16 cellular contexts compared by ENCODE assay signal in the genomic region with DNA sequence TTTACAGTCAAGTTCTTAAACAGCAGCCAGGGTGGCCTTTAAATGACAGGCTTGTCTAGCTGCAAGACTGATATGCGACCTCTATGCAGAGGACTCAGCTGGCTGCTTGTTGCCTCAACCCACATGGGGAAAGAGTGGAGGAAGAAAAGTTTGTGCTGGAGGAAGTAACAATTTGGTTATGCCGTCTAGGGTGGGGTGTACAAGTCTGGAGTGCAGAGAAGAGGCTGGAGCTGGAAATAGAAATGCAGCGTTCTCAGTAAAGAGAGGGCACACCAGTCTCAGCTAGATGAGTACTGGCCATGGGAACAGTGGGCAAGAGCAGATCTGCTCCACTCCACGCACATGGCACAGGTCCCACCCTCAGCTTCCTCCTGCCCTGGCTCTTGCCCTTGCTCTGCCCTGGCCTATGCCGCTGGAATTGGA. TPM values are rescaled to one million over a fixed set of nuclear protein-coding genes. Genes with fewer than 3 reads are reported as not detected.
DNase-seq lines count a peak whose midpoint lies in the region; ATAC-seq and TF ChIP-seq lines count a peak whose summit lies in the region.
"Had no signal": no experiment of that assay in that cellular context is flagged by ENCODE, and none has a peak within 500 bp of the region (broad histone marks: within the 10 kb centered on the region; RNA-seq: fewer than 3 reads in every experiment).

No MANE protein-coding gene starts in this region.

- H3K9me3 ChIP-seq in Karpas-422 (ENCODE audit: low read length) (no peaks in the 10 kb centered on the region), heart right ventricle (no peaks in the 10 kb centered on the region)
- H3K9me3 ChIP-seq: ovary, thoracic aorta had no signal

- no peak for TF ChIP-seq CTCF in heart right ventricle (IDR thresholded peaks at IDR 0.05)
- TF ChIP-seq CTCF in omental fat pad (IDR thresholded peaks at IDR 0.05) = no peak

- no peaks in the 10 kb centered on the region for H4K20me1 ChIP-seq in Karpas-422 (ENCODE audit: insufficient read depth, low read depth, low read length)

- 61 to 63% methylated on average over 5 of the region's 5 CpGs for WGBS in heart right ventricle, 2 donors

- H3K9me3 Mint-ChIP-seq in activated CD8-positive, alpha-beta memory T cell treated with anti-CD3 and anti-CD28 coated beads, Interleukin-2, amount 10 ng/mL, durations not matched to agents 7 days and 5 days (ENCODE audit: low read depth) = no peaks in the 10 kb centered on the region

- CTCF ChIA-PET in activated CD8-positive, alpha-beta memory T cell treated with anti-CD3 and anti-CD28 coated beads, Interleukin-2, amount 10 ng/mL, durations not matched to agents 7 days and 5 days (lab: Charles Lee) = interaction anchor here (1.1 to 4.4 kb wide), 8 partner anchors 9 to 124 kb away, joined by 3 to 35 read pairs (median 4); partner anchors contain the start of genes FES and HDDC3

- H3K27ac Mint-ChIP-seq in activated CD8-positive, alpha-beta memory T cell treated with anti-CD3 and anti-CD28 coated beads, Interleukin-2, amount 10 ng/mL, durations not matched to agents 7 days and 5 days = peak overlapping the region; percentile 88

- H3K4me1 ChIP-seq in Karpas-422 (ENCODE audit: low read length) = peaks cover 56% of the 10 kb centered on the region
- H3K4me1 ChIP-seq in heart right ventricle = peaks cover 0 to 40% (median 0%) of the 10 kb centered on the region in 9 donors

- no peaks in the 10 kb centered on the region for H3K79me2 ChIP-seq in Karpas-422 (ENCODE audit: low read length)

- peaks cover 69% of the 10 kb centered on the region for H3K36me3 Mint-ChIP-seq in activated CD8-positive, alpha-beta memory T cell treated with anti-CD3 and anti-CD28 coated beads, Interleukin-2, amount 10 ng/mL, durations not matched to agents 7 days and 5 days

- H3K9me2 ChIP-seq in Karpas-422 (replicated peaks; ENCODE audit: insufficient read depth, low read length) = no peaks in the 10 kb centered on the region

- no peak overlapping the region for H2AFZ ChIP-seq in Karpas-422 (ENCODE audit: low read length)

- H3K27me3 Mint-ChIP-seq in activated CD8-positive, alpha-beta memory T cell treated with anti-CD3 and anti-CD28 coated beads, Interleukin-2, amount 10 ng/mL, durations not matched to agents 7 days and 5 days = no peaks in the 10 kb centered on the region

- peak overlapping the region; percentile 87 for H3K27ac ChIP-seq in Karpas-422 (ENCODE audit: low read length)
- peak overlapping the region in 1 of 10 donors; percentile 68 for H3K27ac ChIP-seq in heart right ventricle
- H3K27ac ChIP-seq: ovary, thoracic aorta had no signal

- H3K27me3 ChIP-seq in Karpas-422 (ENCODE audit: low read length) (no peaks in the 10 kb centered on the region), heart right ventricle (no peaks in the 10 kb centered on the region)
- H3K27me3 ChIP-seq: ovary had no signal

- H3K4me3 ChIP-seq in Karpas-422 (ENCODE audit: low read length) (peak overlapping the region; percentile 30; the same call in 1 of the 2 replicates), heart right ventricle (peak overlapping the region in 1 of 10 donors; percentile 17)
- H3K4me3 ChIP-seq: ovary, thoracic aorta had no signal

- H3K4me2 ChIP-seq in Karpas-422 (ENCODE audit: low read depth, low read length, poor library complexity, severe bottlenecking) = peak overlapping the region; percentile 59

- H3K4me3 Mint-ChIP-seq in activated CD8-positive, alpha-beta memory T cell treated with anti-CD3 and anti-CD28 coated beads, Interleukin-2, amount 10 ng/mL, durations not matched to agents 7 days and 5 days = peak overlapping the region; percentile 38

- ATAC-seq in activated CD8-positive, alpha-beta memory T cell treated with anti-CD3 and anti-CD28 coated beads, Interleukin-2, amount 10 ng/mL, durations not matched to agents 7 days and 5 days = no peak
- ATAC-seq in heart right ventricle = peak in 5 of 8 donors; percentile 30 to 90 (median 71)
- ATAC-seq in omental fat pad (ENCODE audit: low FRiP score) = peak; percentile 43

- peaks cover 38% of the 10 kb centered on the region for H3K36me3 ChIP-seq in Karpas-422 (ENCODE audit: insufficient read depth, low read length)
- peaks cover 0 to 20% (median 0%) of the 10 kb centered on the region in 9 donors for H3K36me3 ChIP-seq in heart right ventricle
- H3K36me3 ChIP-seq: ovary, thoracic aorta had no signal

- H3K9ac ChIP-seq in Karpas-422 (ENCODE audit: low read length) = peak overlapping the region; percentile 39

- intact Hi-C loops in heart right ventricle (cut with DNase I) = no loop called here

- peaks cover 69% of the 10 kb centered on the region for H3K4me1 Mint-ChIP-seq in activated CD8-positive, alpha-beta memory T cell treated with anti-CD3 and anti-CD28 coated beads, Interleukin-2, amount 10 ng/mL, durations not matched to agents 7 days and 5 days

- DNase-seq in activated CD8-positive, alpha-beta memory T cell treated with anti-CD3 and anti-CD28 coated beads, Interleukin-2, amount 10 ng/mL, durations not matched to agents 7 days and 5 days = peak; percentile 38
- DNase-seq in activated CD8-positive, alpha-beta memory T cell treated with anti-CD3 and anti-CD28 coated beads for 24 hours = no peak
- peak; percentile 70 for DNase-seq in Karpas-422
- no peak for DNase-seq in heart right ventricle
- DNase-seq in omental fat pad (ENCODE audit: low spot score) = no peak
- no peak for DNase-seq in DMS 273 treated with DMSO at 0.1 percent for 48 hours (lab: John Stamatoyannopoulos, UW)
- DNase-seq in superior temporal gyrus (ENCODE audit: extremely low spot score) = no peak
- DNase-seq in SHP77 (lab: John Stamatoyannopoulos, UW) = no peak
- DNase-seq: activated CD4-positive, alpha-beta T cell treated with anti-CD3 and anti-CD28 coated beads for 1 hour; amniotic stem cell; hippocampal formation; NCI-H187 treated with DMSO at 0.1 percent for 48 hours; ovary; stimulated activated CD4-positive, alpha-beta T cell treated with anti-CD3 and anti-CD28 coated beads, Interleukin-4, amount 100 ng/mL, for 24 hours; T1000 had no signal

RNA-seq across cellular contexts. Expression of gene FURIN, which starts 59.9 kb away (rescaled TPM):
- total RNA-seq in activated CD8-positive, alpha-beta memory T cell treated with anti-CD3 and anti-CD28 coated beads, Interleukin-2, amount 10 ng/mL, durations not matched to agents 7 days and 5 days = 100 to 1,000 TPM; 487 to 625 TPM
- 30.4 and 30.9 TPM in 2 replicates for total RNA-seq in Karpas-422 (2014; rRNA removed; shearing (Covaris generic); ENCODE audit: low replicate concordance)
- total RNA-seq in heart right ventricle (10 to 100 TPM; 35.1 to 82.5 (median 40.9) TPM), omental fat pad (100 to 1,000 TPM in 2 of 4 donors, 10 to 100 TPM in 2; 58.7 to 121 (median 92.3) TPM)
- polyA plus RNA-seq in heart right ventricle = 10 to 100 TPM; 29.5 to 77.1 TPM

Comparison
In these comparisons a context has a peak if more than half of its experiments do, and no peak if none do; other contexts are left out.
1. DNase-seq: peak in activated CD8-positive, alpha-beta memory T cell treated with anti-CD3 and anti-CD28 coated beads, Interleukin-2, amount 10 ng/mL, durations not matched to agents 7 days and 5 days (single experiment) and Karpas-422 (single experiment); none in activated CD8-positive, alpha-beta memory T cell treated with anti-CD3 and anti-CD28 coated beads for 24 hours (single experiment), heart right ventricle (0 of 2), omental fat pad (single experiment), DMS 273 treated with DMSO at 0.1 percent for 48 hours (single experiment), superior temporal gyrus (single experiment) and SHP77 (0 of 2).
2. RNA of gene FURIN, which starts 59.9 kb away (total RNA-seq): 487 to 625 TPM in activated CD8-positive, alpha-beta memory T cell treated with anti-CD3 and anti-CD28 coated beads, Interleukin-2, amount 10 ng/mL, durations not matched to agents 7 days and 5 days; 58.7 to 121 TPM in omental fat pad, 35.1 to 82.5 TPM in heart right ventricle and 30.4 to 30.9 TPM in Karpas-422; every median in the first group is over 4 times any median in the second.